ENCODE assay signal across 1 cellular context in the genomic region with DNA sequence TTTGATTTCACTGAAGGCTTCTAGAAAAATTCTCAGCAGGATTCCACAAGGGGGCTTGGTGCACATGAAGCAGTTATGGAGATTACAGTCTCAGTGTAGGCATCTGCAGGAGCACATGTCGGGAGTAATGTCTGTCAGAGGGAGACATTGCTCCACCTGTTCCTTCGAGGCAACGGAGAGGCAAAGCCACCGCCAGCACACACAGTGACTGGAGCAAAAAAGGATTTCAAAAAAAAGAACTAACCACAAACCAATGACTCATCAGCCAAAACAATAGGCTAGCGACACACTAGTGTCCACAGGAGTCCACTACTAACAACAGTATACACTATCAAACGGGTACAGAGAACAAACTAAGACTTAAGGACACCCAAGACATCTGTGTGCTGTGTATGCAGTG.
A peak's percentile ranks its signal among the peaks of the same experiment; 100 is the strongest.
TF ChIP-seq lines count a peak whose summit lies in the region.

No MANE protein-coding gene starts in this region.

TF ChIP-seq in HEK293, 187 proteins besides CTCF, POLR2A, EP300 and RAD21 (continued from another document):
- TF ChIP-seq ZNF341 (tag by site-specific recombination; IDR thresholded peaks at IDR 0.05; ENCODE audit: low read depth) (no peak), ZNF701 (tag by site-specific recombination; IDR thresholded peaks at IDR 0.05) (no peak), ZBTB17 (tag by site-specific recombination; IDR thresholded peaks at IDR 0.05) (peak; percentile 70), ZNF239 (tag by site-specific recombination; IDR thresholded peaks at IDR 0.05) (no peak), ZNF19 (tag by site-specific recombination; IDR thresholded peaks at IDR 0.05; ENCODE audit: low read depth) (no peak), SCRT2 (tag by site-specific recombination; IDR thresholded peaks at IDR 0.05) (peak; percentile 78), ZIC2 (tag by site-specific recombination; IDR thresholded peaks at IDR 0.05) (peak; percentile 27; the same call in 1 of the 2 replicates), ZNF121 (tag by site-specific recombination; IDR thresholded peaks at IDR 0.05) (no peak)
- TF ChIP-seq, protein P1, sequence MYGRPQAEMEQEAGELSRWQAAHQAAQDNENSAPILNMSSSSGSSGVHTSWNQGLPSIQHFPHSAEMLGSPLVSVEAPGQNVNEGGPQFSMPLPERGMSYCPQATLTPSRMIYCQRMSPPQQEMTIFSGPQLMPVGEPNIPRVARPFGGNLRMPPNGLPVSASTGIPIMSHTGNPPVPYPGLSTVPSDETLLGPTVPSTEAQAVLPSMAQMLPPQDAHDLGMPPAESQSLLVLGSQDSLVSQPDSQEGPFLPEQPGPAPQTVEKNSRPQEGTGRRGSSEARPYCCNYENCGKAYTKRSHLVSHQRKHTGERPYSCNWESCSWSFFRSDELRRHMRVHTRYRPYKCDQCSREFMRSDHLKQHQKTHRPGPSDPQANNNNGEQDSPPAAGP (tag by site-specific recombination; IDR thresholded peaks at IDR 0.05) = no peak
- TF ChIP-seq, protein P2, sequence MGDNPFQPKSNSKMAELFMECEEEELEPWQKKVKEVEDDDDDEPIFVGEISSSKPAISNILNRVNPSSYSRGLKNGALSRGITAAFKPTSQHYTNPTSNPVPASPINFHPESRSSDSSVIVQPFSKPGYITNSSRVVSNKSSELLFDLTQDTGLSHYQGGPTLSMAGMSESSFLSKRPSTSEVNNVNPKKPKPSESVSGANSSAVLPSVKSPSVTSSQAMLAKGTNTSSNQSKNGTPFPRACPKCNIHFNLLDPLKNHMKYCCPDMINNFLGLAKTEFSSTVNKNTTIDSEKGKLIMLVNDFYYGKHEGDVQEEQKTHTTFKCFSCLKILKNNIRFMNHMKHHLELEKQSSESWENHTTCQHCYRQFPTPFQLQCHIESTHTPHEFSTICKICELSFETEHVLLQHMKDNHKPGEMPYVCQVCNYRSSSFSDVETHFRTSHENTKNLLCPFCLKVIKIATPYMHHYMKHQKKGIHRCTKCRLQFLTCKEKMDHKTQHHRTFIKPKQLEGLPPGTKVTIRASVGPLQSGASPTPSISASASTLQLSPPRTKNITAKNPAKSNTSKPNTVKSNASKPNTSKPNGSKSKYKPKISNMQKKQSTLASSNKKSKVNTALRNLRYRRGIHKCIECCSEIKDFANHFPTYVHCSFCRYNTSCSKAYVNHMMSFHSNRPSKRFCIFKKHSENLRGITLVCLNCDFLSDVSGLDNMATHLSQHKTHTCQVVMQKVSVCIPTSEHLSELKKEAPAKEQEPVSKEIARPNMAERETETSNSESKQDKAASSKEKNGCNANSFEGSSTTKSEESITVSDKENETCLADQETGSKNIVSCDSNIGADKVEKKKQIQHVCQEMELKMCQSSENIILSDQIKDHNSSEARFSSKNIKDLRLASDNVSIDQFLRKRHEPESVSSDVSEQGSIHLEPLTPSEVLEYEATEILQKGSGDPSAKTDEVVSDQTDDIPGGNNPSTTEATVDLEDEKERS (tag by site-specific recombination; IDR thresholded peaks at IDR 0.05) = no peak
TF ChIP-seq in HEK293: peak in this region for 9.
